ENCODE assay signal across 1 cellular context in genomic region chr1:18530567-18531502, GRCh38.
TF ChIP-seq lines count a peak whose summit lies in the region.

No MANE protein-coding gene starts in this region.

TF ChIP-seq in WTC11, 78 proteins besides CTCF, POLR2A, EP300 and RAD21 (continued from another document):
- no peak for TF ChIP-seq GABPB1 (CRISPR knock-in tag; IDR thresholded peaks at IDR 0.05)
- no peak for TF ChIP-seq ZNF425 (CRISPR knock-in tag; conservative IDR thresholded peaks at IDR 0.05)
- TF ChIP-seq ZNF512 (CRISPR knock-in tag; IDR thresholded peaks at IDR 0.05; ENCODE audit: borderline replicate concordance): no peak
- TF ChIP-seq ESRRA (CRISPR knock-in tag; IDR thresholded peaks at IDR 0.05; ENCODE audit: borderline replicate concordance): no peak
- no peak for TF ChIP-seq GRHL2 (CRISPR knock-in tag; IDR thresholded peaks at IDR 0.05; ENCODE audit: insufficient replicate concordance, severe bottlenecking)
- no peak for TF ChIP-seq ZNF281 (CRISPR knock-in tag; IDR thresholded peaks at IDR 0.05)
- no peak for TF ChIP-seq ZNF671 (CRISPR knock-in tag; IDR thresholded peaks at IDR 0.05)
